1 cellular context compared by ENCODE assay signal in genomic region chr6:149941583-149942460, GRCh38.
TF ChIP-seq lines count a peak whose summit lies in the region.

Gene ULBP2 (plus strand): TSS chr6:149942014. CDS start chr6:149942073, 59 bp downstream.

TF ChIP-seq in WTC11, 78 proteins besides CTCF, POLR2A, EP300 and RAD21 (continued from another document):
- TF ChIP-seq ZNF263 (CRISPR knock-in tag; IDR thresholded peaks at IDR 0.05; ENCODE audit: low read depth) (no peak), USF1 (CRISPR knock-in tag; IDR thresholded peaks at IDR 0.05) (peak; percentile 42; the same call in 1 of the 2 replicates), HMGXB4 (CRISPR knock-in tag; IDR thresholded peaks at IDR 0.05) (no peak), NFYB (CRISPR knock-in tag; conservative IDR thresholded peaks at IDR 0.05; ENCODE audit: low read depth) (peak; percentile 61), PRDM15 (CRISPR knock-in tag; IDR thresholded peaks at IDR 0.05) (peak; percentile 33; the same call in 1 of the 2 replicates), TP53 (CRISPR knock-in tag; IDR thresholded peaks at IDR 0.05) (no peak), CREM (CRISPR knock-in tag; IDR thresholded peaks at IDR 0.05) (no peak), MAX (CRISPR knock-in tag; IDR thresholded peaks at IDR 0.05) (0 out of 2 replicates have a peak, but pooled peaks have one; percentile 17)
